ENCODE assay signal across 8 cellular contexts in genomic region chr18:46173393-46174316, GRCh38.
DNase-seq lines count a peak whose midpoint lies in the region; ATAC-seq and TF ChIP-seq lines count a peak whose summit lies in the region.

No MANE protein-coding gene starts in this region.

- TF ChIP-seq CTCF in GM12864 (IDR thresholded peaks at IDR 0.05; ENCODE audit: low read depth, low read length, missing control alignments), result peak; percentile 90
- peak; percentile 91 for TF ChIP-seq CTCF in glutamatergic neuron (IDR thresholded peaks at IDR 0.05; ENCODE audit: partially characterized antibody, unreplicated experiment)
- peak; percentile 60 for TF ChIP-seq CTCF in osteoblast (IDR thresholded peaks at IDR 0.05; ENCODE audit: extremely low read depth, low read depth, low read length)
- peak; percentile 78 for TF ChIP-seq CTCF in thoracic aorta (IDR thresholded peaks at IDR 0.05)

- no peaks in the 10 kb centered on the region for H3K9me3 Mint-ChIP-seq in activated naive CD4-positive, alpha-beta T cell treated with anti-CD3 and anti-CD28 coated beads, Interleukin-2, amount 50 U/mL, for 72 hours
- H3K9me3 Mint-ChIP-seq in glutamatergic neuron (ENCODE audit: unreplicated experiment), result peaks cover 11% of the 10 kb centered on the region

- H3K27ac ChIP-seq in SK-N-MC, result peak overlapping the region; percentile 91
- peak overlapping the region; percentile 82 for H3K27ac ChIP-seq in osteoblast (ENCODE audit: low read depth, low read length)
- peak overlapping the region; percentile 78 to 93 for H3K27ac ChIP-seq in thoracic aorta

- H3K4me3 ChIP-seq in GM12864 (ENCODE audit: low read depth, low read length), result peak overlapping the region; percentile 100
- H3K4me3 ChIP-seq in SK-N-MC, result peak overlapping the region; percentile 85
- H3K4me3 ChIP-seq in osteoblast (ENCODE audit: insufficient read depth, low read length), result peak overlapping the region; percentile 92
- H3K4me3 ChIP-seq in thoracic aorta, result peak overlapping the region; percentile 100

- H3K27me3 Mint-ChIP-seq in glutamatergic neuron (ENCODE audit: unreplicated experiment), result peaks cover 8% of the 10 kb centered on the region

- DNase-seq in GM12864 (ENCODE audit: low read depth) (peak; percentile 72), NCI-H1048 (lab: John Stamatoyannopoulos, UW) (peak; percentile 82), SK-N-MC (ENCODE audit: low read depth, low spot score) (peak; percentile 69), glutamatergic neuron (peak; percentile 96), osteoblast (ENCODE audit: insufficient read length, low spot score, missing footprints) (peak; percentile 99), thoracic aorta (ENCODE audit: low spot score) (peak; percentile 83)
- DNase-seq in activated naive CD4-positive, alpha-beta T cell treated with anti-CD3 and anti-CD28 coated beads, Interleukin-2, amount 50 U/mL, for 72 hours (ENCODE audit: low spot score in 2 of 2), result peak; percentile 93 to 96

- H3K4me3 Mint-ChIP-seq in glutamatergic neuron (ENCODE audit: unreplicated experiment), result peak overlapping the region; percentile 98

- ATAC-seq in HG02610 (IDR thresholded peaks at IDR 0.05; ENCODE audit: unreplicated experiment), result peak; percentile 82
- peak; percentile 88 to 89 for ATAC-seq in activated naive CD4-positive, alpha-beta T cell treated with anti-CD3 and anti-CD28 coated beads, Interleukin-2, amount 50 U/mL, for 72 hours
- peak; percentile 93 for ATAC-seq in thoracic aorta (ENCODE audit: insufficient number of reproducible peaks, low FRiP score, low read depth)

- no peaks in the 10 kb centered on the region for H3K9me3 ChIP-seq in SK-N-MC (ENCODE audit: low read depth, low read length)
- no peaks in the 10 kb centered on the region for H3K9me3 ChIP-seq in osteoblast (ENCODE audit: low read depth, low read length)
- no peaks in the 10 kb centered on the region for H3K9me3 ChIP-seq in thoracic aorta

- H4K20me1 ChIP-seq in osteoblast (ENCODE audit: insufficient read depth, low read length), result peaks cover 35% of the 10 kb centered on the region

- H3K79me2 ChIP-seq in osteoblast (ENCODE audit: insufficient read depth, low read length), result peaks cover 48% of the 10 kb centered on the region

- peaks cover 15 to 19% of the 10 kb centered on the region in 2 donors for H3K36me3 Mint-ChIP-seq in activated naive CD4-positive, alpha-beta T cell treated with anti-CD3 and anti-CD28 coated beads, Interleukin-2, amount 50 U/mL, for 72 hours
- no peaks in the 10 kb centered on the region for H3K36me3 Mint-ChIP-seq in glutamatergic neuron (ENCODE audit: unreplicated experiment)

- H2AFZ ChIP-seq in osteoblast (ENCODE audit: low read length), result peak overlapping the region; percentile 100

- H3K27me3 ChIP-seq in osteoblast (ENCODE audit: insufficient read depth, low read length) (no peaks in the 10 kb centered on the region), thoracic aorta (replicated peaks; ENCODE audit: insufficient read depth) (no peaks in the 10 kb centered on the region)

- H3K9ac ChIP-seq in SK-N-MC (ENCODE audit: insufficient read length), result peak overlapping the region; percentile 87

- H3K4me2 ChIP-seq in osteoblast (ENCODE audit: insufficient read depth, low read length), result peak overlapping the region; percentile 99

- H3K36me3 ChIP-seq in SK-N-MC (ENCODE audit: insufficient read depth, low read length) (no peaks in the 10 kb centered on the region), osteoblast (ENCODE audit: insufficient read depth, low read length) (no peaks in the 10 kb centered on the region), thoracic aorta (no peaks in the 10 kb centered on the region)

- peaks cover 3% of the 10 kb centered on the region for H3K4me1 Mint-ChIP-seq in glutamatergic neuron (ENCODE audit: low read depth, unreplicated experiment)

- H3K27ac Mint-ChIP-seq in activated naive CD4-positive, alpha-beta T cell treated with anti-CD3 and anti-CD28 coated beads, Interleukin-2, amount 50 U/mL, for 72 hours, result peak overlapping the region; percentile 99
- peak overlapping the region; percentile 98 for H3K27ac Mint-ChIP-seq in glutamatergic neuron (ENCODE audit: unreplicated experiment)

- peaks cover 24% of the 10 kb centered on the region for H3K4me1 ChIP-seq in osteoblast (ENCODE audit: insufficient read depth, low read length)
- peaks cover 8 to 21% of the 10 kb centered on the region in 2 donors for H3K4me1 ChIP-seq in thoracic aorta (ENCODE audit: control insufficient read depth in 1 of 2, low read depth in 2 of 2)

Comparison
In these comparisons a context has a peak if more than half of its experiments do, and no peak if none do; other contexts are left out.
1. Peak in every context shown above with its lines: DNase-seq, ATAC-seq, H3K4me3 ChIP-seq and H3K27ac ChIP-seq.